ENCODE assay signal across 8 cellular contexts in genomic region chr16:70453117-70453890, GRCh38. TPM values are rescaled to one million over a fixed set of nuclear protein-coding genes. Genes with fewer than 3 reads are reported as not detected.
A peak's percentile ranks its signal among the peaks of the same experiment; 100 is the strongest.
DNase-seq lines count a peak whose midpoint lies in the region; ATAC-seq and TF ChIP-seq lines count a peak whose summit lies in the region.

No MANE protein-coding gene starts in this region.

- no peak for ATAC-seq in activated T-cell treated with anti-CD3 and anti-CD28 coated beads, Interleukin-2, amount 50 U/mL, for 4 hours
- ATAC-seq in body of pancreas (no peak), right lobe of liver (no peak), esophagus mucosa (no peak)

- no peak for TF ChIP-seq CTCF in body of pancreas (IDR thresholded peaks at IDR 0.05)
- no peak for TF ChIP-seq CTCF in right lobe of liver (IDR thresholded peaks at IDR 0.05)
- TF ChIP-seq CTCF in type B pancreatic cell (conservative IDR thresholded peaks at IDR 0.05): no peak

- peak overlapping the region; percentile 91 for H3K27ac Mint-ChIP-seq in type B pancreatic cell

- peak overlapping the region in 3 of 4 donors; percentile 90 to 97 (median 91) for H3K27ac ChIP-seq in body of pancreas
- H3K27ac ChIP-seq in right lobe of liver: peak overlapping the region; percentile 97 to 98 (median 98)

- no peaks in the 10 kb centered on the region for H3K27me3 Mint-ChIP-seq in activated T-cell treated with anti-CD3 and anti-CD28 coated beads, Interleukin-2, amount 50 U/mL, for 4 hours (ENCODE audit: low read depth)
- no peaks in the 10 kb centered on the region for H3K27me3 Mint-ChIP-seq in type B pancreatic cell

- H3K36me3 ChIP-seq in body of pancreas (replicated peaks in 1 of 2; ENCODE audit: insufficient read depth in 1 of 2, low read depth in 2 of 2): no peaks in the 10 kb centered on the region
- H3K36me3 ChIP-seq in right lobe of liver: no peaks in the 10 kb centered on the region

- TF ChIP-seq POLR2A in body of pancreas (IDR thresholded peaks at IDR 0.05) (no peak), right lobe of liver (IDR thresholded peaks at IDR 0.05) (no peak)

- H3K4me3 ChIP-seq in body of pancreas: no peak overlapping the region
- H3K4me3 ChIP-seq in right lobe of liver: peak overlapping the region; percentile 76 to 94 (median 78)

- H3K4me1 ChIP-seq in body of pancreas (peaks cover 28% of the 10 kb centered on the region), right lobe of liver (peaks cover 0 to 14% (median 3%) of the 10 kb centered on the region in 4 donors)

- no peaks in the 10 kb centered on the region for H3K9me3 Mint-ChIP-seq in activated T-cell treated with anti-CD3 and anti-CD28 coated beads, Interleukin-2, amount 50 U/mL, for 4 hours
- no peaks in the 10 kb centered on the region for H3K9me3 Mint-ChIP-seq in type B pancreatic cell

- no peak for DNase-seq in activated T-cell treated with anti-CD3 and anti-CD28 coated beads, Interleukin-2, amount 50 U/mL, for 4 hours
- no peak for DNase-seq in activated T-cell treated with anti-CD3 and anti-CD28 coated beads, Interleukin-2, amount 50 U/mL, for 48 hours
- DNase-seq in body of pancreas (no peak), right lobe of liver (no peak), type B pancreatic cell (ENCODE audit: extremely low spot score, unreplicated experiment) (no peak), ACHN (no peak), NCI-H82 (lab: John Stamatoyannopoulos, UW) (no peak)

- in situ Hi-C loops in ACHN (cut with HindIII; ENCODE audit: low pct_ligation_motif_present, low pct_unique_long_range_greater_than_20kb, low sequenced_read_pairs): no loop called here

- peaks cover 18% of the 10 kb centered on the region for H3K4me1 Mint-ChIP-seq in activated T-cell treated with anti-CD3 and anti-CD28 coated beads, Interleukin-2, amount 50 U/mL, for 4 hours (ENCODE audit: low read depth)
- no peaks in the 10 kb centered on the region for H3K4me1 Mint-ChIP-seq in type B pancreatic cell (ENCODE audit: unreplicated experiment)

- H3K36me3 Mint-ChIP-seq in activated T-cell treated with anti-CD3 and anti-CD28 coated beads, Interleukin-2, amount 50 U/mL, for 4 hours (ENCODE audit: insufficient read depth): no peaks in the 10 kb centered on the region
- no peaks in the 10 kb centered on the region for H3K36me3 Mint-ChIP-seq in type B pancreatic cell

- peak overlapping the region; percentile 90 for H3K4me3 Mint-ChIP-seq in activated T-cell treated with anti-CD3 and anti-CD28 coated beads, Interleukin-2, amount 50 U/mL, for 4 hours
- H3K4me3 Mint-ChIP-seq in type B pancreatic cell: peak overlapping the region; percentile 94

- no peaks in the 10 kb centered on the region for H3K27me3 ChIP-seq in body of pancreas
- no peaks in the 10 kb centered on the region for H3K27me3 ChIP-seq in right lobe of liver

- intact Hi-C loops in body of pancreas (cut with DNase I): no loop called here
- intact Hi-C loops in right lobe of liver (cut with DNase I): no loop called here

- no peaks in the 10 kb centered on the region for H3K9me3 ChIP-seq in body of pancreas
- H3K9me3 ChIP-seq in right lobe of liver: no peaks in the 10 kb centered on the region

- WGBS in body of pancreas, 2 donors: 91 to 96% methylated on average over 11 of the region's 11 CpGs
- WGBS in right lobe of liver (ENCODE audit: insufficient coverage, low coverage, low lambda C conversion rate, missing lambda C conversion rate): 98% methylated on average over 10 of the region's 11 CpGs

RNA-seq across cellular contexts. Expression of gene FCSK, which starts 1.1 kb away (rescaled TPM):
- total RNA-seq in activated T-cell treated with anti-CD3 and anti-CD28 coated beads, Interleukin-2, amount 50 U/mL, for 4 hours: 10 to 100 TPM; 17.7 to 20.5 (median 19.2) TPM
- 10 to 100 TPM; 15.0 to 28.3 TPM for total RNA-seq in body of pancreas
- total RNA-seq in right lobe of liver: 10 to 100 TPM; 10.9 to 16.7 (median 13.4) TPM
- 19.5 and 23.9 TPM in 2 replicates for total RNA-seq in type B pancreatic cell (ENCODE audit: low replicate concordance)
- 10.0 TPM for total RNA-seq in esophagus mucosa

RNA-seq across cellular contexts. Expression of gene ST3GAL2, which starts 14.4 kb away (rescaled TPM):
- total RNA-seq in activated T-cell treated with anti-CD3 and anti-CD28 coated beads, Interleukin-2, amount 50 U/mL, for 4 hours: 10 to 100 TPM; 15.0 to 18.1 (median 15.6) TPM
- total RNA-seq in body of pancreas (10 to 100 TPM in 1 of 2 donors, 1 to 10 TPM in 1; 9.1 to 11.2 TPM), right lobe of liver (10 to 100 TPM; 10.4 to 16.7 (median 14.5) TPM), type B pancreatic cell (ENCODE audit: low replicate concordance) (8.5 and 37.2 TPM in 2 replicates), esophagus mucosa (1.7 TPM)

Comparison
In these comparisons a context has a peak if more than half of its experiments do, and no peak if none do; other contexts are left out.
1. H3K4me3 ChIP-seq: peak in right lobe of liver (3 of 3); none in body of pancreas (0 of 2).